In the genomic region with DNA sequence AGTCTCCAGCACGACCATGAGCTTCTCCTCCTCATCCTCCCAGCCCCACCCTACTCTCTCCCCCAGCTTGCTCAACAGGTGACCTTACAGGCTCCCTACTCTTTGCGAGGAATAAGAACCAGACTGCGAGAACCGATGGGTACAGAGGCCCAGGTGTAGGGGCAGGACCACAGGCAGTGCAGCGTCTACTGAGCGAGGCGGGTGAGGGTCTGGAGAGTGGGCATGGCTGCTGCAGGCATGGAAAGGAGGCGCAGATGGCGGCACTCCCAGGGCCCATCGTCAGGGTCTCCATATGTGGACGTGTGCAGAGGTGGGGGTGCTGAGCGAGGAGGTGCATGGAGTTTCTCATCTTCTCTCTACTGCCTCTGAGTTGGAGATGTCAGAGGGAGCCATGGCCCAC, we compare ENCODE assay signal across 1 cellular context. TPM values are rescaled to one million over a fixed set of nuclear protein-coding genes. Genes with fewer than 3 reads are reported as not detected.
"Had no signal": no experiment of that assay in that cellular context is flagged by ENCODE, and none has a peak within 500 bp of the region (broad histone marks: within the 10 kb centered on the region; RNA-seq: fewer than 3 reads in every experiment).

No MANE protein-coding gene starts in this region.

RNA-seq across cellular contexts. Expression of a gene that starts 31.0 kb away (rescaled TPM):
- total RNA-seq: vagina had no signal
